Comparison of ENCODE assay signal across 7 cellular contexts in the genomic region with DNA sequence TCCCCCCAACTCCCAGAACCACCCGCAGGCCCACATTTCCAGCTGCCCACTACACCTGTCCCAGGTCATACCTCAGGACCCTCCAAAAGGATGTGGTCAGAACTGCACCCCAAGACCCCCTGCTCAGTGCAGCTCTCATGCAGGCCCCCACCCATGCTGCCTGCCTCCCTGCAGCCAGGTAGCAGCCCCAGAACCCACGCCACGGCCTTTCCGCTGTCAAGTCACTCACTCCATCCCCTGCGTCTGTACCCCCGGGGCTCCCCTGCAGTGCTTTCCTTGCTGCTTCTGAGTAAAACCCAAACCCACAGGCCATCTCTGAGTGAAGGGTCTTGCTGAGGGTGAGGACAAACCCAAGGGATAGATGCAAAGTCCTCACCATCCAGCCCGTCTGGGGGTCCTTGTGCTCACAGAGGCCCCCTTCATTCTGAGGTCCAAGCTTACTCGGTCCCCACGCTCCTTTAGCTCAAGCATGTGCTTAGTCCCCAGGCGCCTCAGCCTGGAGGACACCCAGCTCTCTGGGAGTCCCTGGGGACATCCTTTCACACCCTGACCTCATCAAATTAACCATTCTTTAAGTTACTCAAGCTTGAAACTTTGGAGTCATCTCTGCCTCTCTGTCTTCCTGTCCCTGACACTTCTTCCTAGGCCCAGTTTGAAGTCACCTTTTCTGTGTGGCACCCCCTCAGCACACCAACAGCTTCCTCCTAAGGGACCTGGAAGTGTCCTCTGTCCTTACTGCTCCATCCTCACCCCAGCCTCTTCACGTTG.
DNase-seq lines count a peak whose midpoint lies in the region; ATAC-seq, FAIRE-seq and TF ChIP-seq lines count a peak whose summit lies in the region.

No MANE protein-coding gene starts in this region.

- peak; percentile 99 for FAIRE-seq in GM19239 (lab: Jason Lieb, UNC)

- in situ Hi-C loops in gastrocnemius medialis (cut with MboI; ENCODE audit: low sequenced_read_pairs in 4 of 4): no loop called here

- DNase-seq in GM19239 (ENCODE audit: insufficient read length, low spot score) (peak; percentile 76), gastrocnemius medialis (peak; percentile 1 to 5), hypothalamus (lab: John Stamatoyannopoulos, UW) (no peak), DMS79 treated with DMSO at 0.1 percent for 48 hours (lab: John Stamatoyannopoulos, UW) (no peak), AML-193 (lab: John Stamatoyannopoulos, UW) (no peak)
- DNase-seq in activated CD8-positive, alpha-beta memory T cell treated with anti-CD3 and anti-CD28 coated beads, Interleukin-2, amount 50 U/mL, for 48 hours: peak; percentile 57

- intact Hi-C loops in gastrocnemius medialis (cut with DNase I; ENCODE audit: low total_unique reads): no loop called here

- no peaks in the 10 kb centered on the region for H3K27me3 ChIP-seq in gastrocnemius medialis

- ATAC-seq in HG02938 (IDR thresholded peaks at IDR 0.05; ENCODE audit: unreplicated experiment) (peak; percentile 98), gastrocnemius medialis (no peak)

- no peak overlapping the region for H3K27ac ChIP-seq in gastrocnemius medialis

- H3K36me3 ChIP-seq in gastrocnemius medialis: peaks cover 0 to 7% of the 10 kb centered on the region in 2 donors

- H3K4me1 ChIP-seq in gastrocnemius medialis: peaks cover 3 to 4% of the 10 kb centered on the region in 2 donors

- TF ChIP-seq POLR2A in gastrocnemius medialis (IDR thresholded peaks at IDR 0.05): no peak

- no peak for TF ChIP-seq CTCF in gastrocnemius medialis (IDR thresholded peaks at IDR 0.05 in 4 of 5, conservative IDR thresholded peaks at IDR 0.05 in 1 of 5)

- no peaks in the 10 kb centered on the region for H3K9me3 ChIP-seq in gastrocnemius medialis

- H3K4me3 ChIP-seq in gastrocnemius medialis: no peak overlapping the region

Comparison
In these comparisons a context has a peak if more than half of its experiments do, and no peak if none do; other contexts are left out.
1. DNase-seq: peak in GM19239 (single experiment), activated CD8-positive, alpha-beta memory T cell treated with anti-CD3 and anti-CD28 coated beads, Interleukin-2, amount 50 U/mL, for 48 hours (single experiment) and gastrocnemius medialis (2 of 2); none in hypothalamus (0 of 51), DMS79 treated with DMSO at 0.1 percent for 48 hours (single experiment) and AML-193 (0 of 2).